In the genomic region with DNA sequence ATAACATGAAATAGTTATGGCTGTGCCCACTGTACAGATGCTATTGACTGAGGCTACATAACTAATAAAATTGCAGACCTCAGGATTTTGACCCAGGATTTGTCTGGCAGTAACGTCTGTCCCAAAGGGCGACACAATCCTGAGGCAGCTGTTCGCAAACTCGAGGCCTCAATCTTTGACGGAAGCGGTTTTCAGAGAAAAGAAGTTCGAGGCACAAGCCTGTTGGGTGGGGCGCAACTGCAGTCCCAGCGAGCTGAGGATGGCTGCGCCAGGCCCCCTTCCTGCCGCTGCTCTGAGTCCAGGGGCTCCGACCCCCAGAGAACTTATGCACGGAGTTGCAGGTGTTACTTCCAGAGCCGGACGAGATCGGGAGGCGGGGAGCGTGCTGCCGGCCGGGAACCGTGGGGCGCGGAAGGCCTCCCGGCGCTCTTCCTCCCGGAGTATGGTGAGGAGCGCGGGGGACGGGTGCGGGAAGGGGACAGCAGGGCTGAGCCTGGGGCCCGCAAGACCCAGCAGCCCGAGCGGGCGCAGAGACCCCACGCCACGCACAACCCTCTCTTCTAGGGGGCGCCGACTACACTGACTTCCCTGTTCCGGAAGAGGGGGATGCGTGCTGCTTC, we compare ENCODE assay signal across 8 cellular contexts. TPM values are rescaled to one million over a fixed set of nuclear protein-coding genes. Genes with fewer than 3 reads are reported as not detected.
DNase-seq lines count a peak whose midpoint lies in the region; ATAC-seq, FAIRE-seq and TF ChIP-seq lines count a peak whose summit lies in the region.

TSS of gene PARP15 (plus strand) at position 242 of the 620 bp plus-strand sequence. CDS start at position 260, 18 bp downstream.

- H3K4me1 ChIP-seq in mucosa of stomach (ENCODE audit: control insufficient read depth, insufficient read depth, low read length) (no peaks in the 10 kb centered on the region), transverse colon (peaks cover 0 to 6% (median 2%) of the 10 kb centered on the region in 4 donors)

- peak within 1 kb of the TSS; percentile 98 for H3K27ac Mint-ChIP-seq in T-helper 1 cell treated with Interleukin-12 subunit alpha and Interleukin-12 subunit beta and Interleukin-4 antibody, amounts not matched to agents 30 μg/mL and 1 μg/mL, for 36 hours

- intact Hi-C loops in transverse colon (cut with DNase I; ENCODE audit: low total_unique reads): no loop called here

- H3K9me3 Mint-ChIP-seq in T-helper 1 cell treated with Interleukin-12 subunit alpha and Interleukin-12 subunit beta and Interleukin-4 antibody, amounts not matched to agents 30 μg/mL and 1 μg/mL, for 36 hours: peaks cover 18% of the 10 kb centered on the region

- WGBS in transverse colon (ENCODE audit: low coverage in 1 of 2), 2 donors: 8% methylated on average over 28 of the region's 40 CpGs; no CpG with 5 or more reads in 1 of the 2 donors

- H3K36me3 Mint-ChIP-seq in T-helper 1 cell treated with Interleukin-12 subunit alpha and Interleukin-12 subunit beta and Interleukin-4 antibody, amounts not matched to agents 30 μg/mL and 1 μg/mL, for 36 hours (ENCODE audit: low read depth): peaks cover 42% of the 10 kb centered on the region

- TF ChIP-seq CTCF in coronary artery (IDR thresholded peaks at IDR 0.05): no peak
- TF ChIP-seq CTCF in transverse colon (IDR thresholded peaks at IDR 0.05): no peak

- peaks cover 5% of the 10 kb centered on the region for H3K9me3 ChIP-seq in mucosa of stomach (ENCODE audit: control insufficient read depth, low read length)
- H3K9me3 ChIP-seq in transverse colon: peaks cover 11% of the 10 kb centered on the region in 2 donors

- peaks cover 49% of the 10 kb centered on the region for H3K4me1 Mint-ChIP-seq in T-helper 1 cell treated with Interleukin-12 subunit alpha and Interleukin-12 subunit beta and Interleukin-4 antibody, amounts not matched to agents 30 μg/mL and 1 μg/mL, for 36 hours (ENCODE audit: low read depth)

- TF ChIP-seq EP300 in transverse colon (IDR thresholded peaks at IDR 0.05; ENCODE audit: low read depth): no peak

- in situ Hi-C loops in transverse colon (cut with MboI; ENCODE audit: low pct_ligation_motif_present in 1 of 4, low pct_unique_long_range_greater_than_20kb in 1 of 4, low sequenced_read_pairs in 3 of 4): no loop called here

- no peak for FAIRE-seq in RCC 7860 (lab: Jason Lieb, UNC)

- peak within 1 kb of the TSS; percentile 71 for H3K4me3 ChIP-seq in coronary artery
- no peak within 1 kb of the TSS for H3K4me3 ChIP-seq in mucosa of stomach (ENCODE audit: low read length)
- peak within 1 kb of the TSS; percentile 16 to 54 (median 36) for H3K4me3 ChIP-seq in transverse colon

- DNase-seq in ELF-1 (ENCODE audit: low read depth, low spot score): peak; percentile 27
- no peak for DNase-seq in coronary artery (ENCODE audit: low spot score)
- DNase-seq in transverse colon: peak; percentile 28
- DNase-seq in HT-29 (ENCODE audit: low spot score): no peak
- DNase-seq in RCC 7860 (ENCODE audit: low spot score): no peak

- H3K27ac ChIP-seq in coronary artery (no peak within 1 kb of the TSS), transverse colon (peak within 1 kb of the TSS in 3 of 4 donors; percentile 36 to 54 (median 53))

- H3K4me3 Mint-ChIP-seq in T-helper 1 cell treated with Interleukin-12 subunit alpha and Interleukin-12 subunit beta and Interleukin-4 antibody, amounts not matched to agents 30 μg/mL and 1 μg/mL, for 36 hours: peak within 1 kb of the TSS; percentile 99

- no peaks in the 10 kb centered on the region for H3K36me3 ChIP-seq in mucosa of stomach (ENCODE audit: control insufficient read depth, insufficient read depth, low read length)
- H3K36me3 ChIP-seq in transverse colon: peaks cover 0 to 9% (median 4%) of the 10 kb centered on the region in 4 donors

- ATAC-seq in HG03097 (IDR thresholded peaks at IDR 0.05; ENCODE audit: low FRiP score, unreplicated experiment): no peak

- peaks cover 8% of the 10 kb centered on the region for H3K27me3 ChIP-seq in mucosa of stomach (ENCODE audit: control insufficient read depth, insufficient read depth, low read length)
- H3K27me3 ChIP-seq in transverse colon: no peaks in the 10 kb centered on the region

- H3K9ac ChIP-seq in mucosa of stomach (ENCODE audit: low read length): peak within 1 kb of the TSS; percentile 24

- no peaks in the 10 kb centered on the region for H3K27me3 Mint-ChIP-seq in T-helper 1 cell treated with Interleukin-12 subunit alpha and Interleukin-12 subunit beta and Interleukin-4 antibody, amounts not matched to agents 30 μg/mL and 1 μg/mL, for 36 hours (ENCODE audit: low read depth)

- no peak for TF ChIP-seq POLR2A in transverse colon (IDR thresholded peaks at IDR 0.05)

RNA-seq across cellular contexts. Expression of gene PARP15, which starts in this region (rescaled TPM):
- total RNA-seq in transverse colon: 10 to 100 TPM in 1 of 4 donors, 1 to 10 TPM in 3; 1.2 to 10.3 (median 4.2) TPM
- total RNA-seq in HT-29 (2014; rRNA removed; shearing (Covaris generic)): not detected in 2 replicates

Comparison
In these comparisons a context has a peak if more than half of its experiments do, and no peak if none do; other contexts are left out.
1. DNase-seq: peak in ELF-1 (single experiment) and transverse colon (single experiment); none in coronary artery (single experiment), HT-29 (single experiment) and RCC 7860 (single experiment).
2. H3K27ac ChIP-seq: peak in transverse colon (3 of 4); none in coronary artery (0 of 2).